28 cellular contexts compared by ENCODE assay signal in genomic region chr3:182782149-182782548, GRCh38. TPM values are rescaled to one million over a fixed set of nuclear protein-coding genes. Genes with fewer than 3 reads are reported as not detected.
DNase-seq lines count a peak whose midpoint lies in the region; ATAC-seq, FAIRE-seq and TF ChIP-seq lines count a peak whose summit lies in the region.
"Had no signal": no experiment of that assay in that cellular context is flagged by ENCODE, and none has a peak within 500 bp of the region (broad histone marks: within the 10 kb centered on the region; RNA-seq: fewer than 3 reads in every experiment).

No MANE protein-coding gene starts in this region.

- POLR2A ChIA-PET in OCI-LY7 (lab: Charles Lee) (interaction anchor here (0.7 to 2.0 kb wide), 4 partner anchors 10 to 131 kb away, joined by 3 to 9 read pairs (median 4); no protein-coding TSS in a partner anchor), HepG2 (lab: Yijun Ruan, JAX) (no interaction called here)

- H3K79me2 ChIP-seq in OCI-LY7 (ENCODE audit: insufficient read depth, low read depth, low read length), result no peaks in the 10 kb centered on the region
- H3K79me2 ChIP-seq in mammary epithelial cell (ENCODE audit: insufficient read depth, low read length), result no peaks in the 10 kb centered on the region
- no peaks in the 10 kb centered on the region for H3K79me2 ChIP-seq in HepG2 (ENCODE audit: insufficient read depth, low read length)

- no peaks in the 10 kb centered on the region for H4K20me1 ChIP-seq in OCI-LY7 (ENCODE audit: insufficient read depth, low read length)
- H4K20me1 ChIP-seq in mammary epithelial cell (ENCODE audit: insufficient read depth, low read length), result no peaks in the 10 kb centered on the region
- H4K20me1 ChIP-seq in HepG2 (ENCODE audit: insufficient read depth, low read length), result no peaks in the 10 kb centered on the region

- dilution Hi-C loops in mammary epithelial cell (cut with HindIII; ENCODE audit: low sequenced_read_pairs), result no loop called here

- BruUV-seq in OCI-LY7 (replicated peaks; lab: Mats Ljungman, UMichigan) (no TSS peak), mammary epithelial cell (replicated peaks; lab: Mats Ljungman, UMichigan) (no TSS peak), HepG2 (replicated peaks; lab: Mats Ljungman, UMichigan) (no TSS peak)

- peaks cover 2% of the 10 kb centered on the region for H3K27me3 ChIP-seq in mammary epithelial cell (ENCODE audit: insufficient read depth, low read length)
- H3K27me3 ChIP-seq in HepG2 (ENCODE audit: control insufficient read depth in 1 of 2, insufficient read depth in 2 of 2, low read length in 2 of 2), result peaks cover 0 to 4% of the 10 kb centered on the region in 2 experiments; a peak in 2 of 5 replicates
- H3K27me3 ChIP-seq: brain microvascular endothelial cell had no signal

- no peak overlapping the region for H3K27ac ChIP-seq in OCI-LY7 (ENCODE audit: low read depth, low read length, poor library complexity, severe bottlenecking)
- H3K27ac ChIP-seq in mammary epithelial cell (ENCODE audit: insufficient read depth, low read depth, low read length), result no peak overlapping the region
- no peak overlapping the region for H3K27ac ChIP-seq in HepG2 (ENCODE audit: extremely low read length, insufficient read depth, low read length)
- H3K27ac ChIP-seq: adrenal gland, brain microvascular endothelial cell, C4-2B, PC-9, sigmoid colon, suprapubic skin had no signal

- intact Hi-C loops in OCI-LY7 (cut with micrococcal nuclease; ENCODE audit: unreplicated experiment) (no loop called here), mammary epithelial cell (cut with micrococcal nuclease) (no loop called here), posterior cingulate gyrus (cut with DNase I) (no loop called here), HepG2 (cut with micrococcal nuclease; ENCODE audit: unreplicated experiment) (no loop called here)

- no peak overlapping the region for H3K4me2 ChIP-seq in OCI-LY7 (ENCODE audit: low read length)
- no peak overlapping the region for H3K4me2 ChIP-seq in mammary epithelial cell (ENCODE audit: insufficient read depth, low read depth, low read length)
- H3K4me2 ChIP-seq in HepG2 (ENCODE audit: low read depth, low read length), result no peak overlapping the region
- H3K4me2 ChIP-seq: PC-9 had no signal

- DNase-seq in OCI-LY7 (ENCODE audit: low spot score) (no peak), mammary epithelial cell (no peak), posterior cingulate gyrus (no peak), glomerular visceral epithelial cell (ENCODE audit: extremely low spot score) (no peak), HepG2 (ENCODE audit: low spot score) (no peak)
- DNase-seq: activated CD4-positive, alpha-beta memory T cell treated with anti-CD3 and anti-CD28 coated beads for 36 hours; activated effector memory CD4-positive, alpha-beta T cell treated with anti-CD3 and anti-CD28 coated beads, Interleukin-2, amount 50 U/mL, for 16 hours; adrenal gland; brain microvascular endothelial cell; effector memory CD8-positive, alpha-beta T cell; hippocampal formation; left ventricle myocardium superior; NCI-H1048; NCI-H187; NCI-H2227 treated with DMSO at 0.1 percent for 48 hours; NCI-H82; PC-9; SHP77 treated with DMSO at 0.1 percent for 48 hours; sigmoid colon had no signal

- no peak for FAIRE-seq in HepG2 (lab: Jason Lieb, UNC)
- FAIRE-seq: colon, frontal cortex, urothelium cell line had no signal

- H3K9me3 ChIP-seq in OCI-LY7 (ENCODE audit: low read length) (no peaks in the 10 kb centered on the region), mammary epithelial cell (replicated peaks; ENCODE audit: insufficient read depth, low read length) (no peaks in the 10 kb centered on the region), HepG2 (ENCODE audit: low read length) (no peaks in the 10 kb centered on the region)
- H3K9me3 ChIP-seq: adrenal gland, sigmoid colon had no signal

- H2AFZ ChIP-seq in OCI-LY7 (ENCODE audit: low read length) (peak overlapping the region; percentile 53; the same call in 1 of the 2 replicates), mammary epithelial cell (ENCODE audit: low read depth, low read length) (no peak overlapping the region), HepG2 (ENCODE audit: low read length) (no peak overlapping the region)
- H2AFZ ChIP-seq: PC-9 had no signal

- H3K4me1 ChIP-seq in OCI-LY7 (ENCODE audit: insufficient read depth, low read length, poor library complexity, severe bottlenecking) (no peaks in the 10 kb centered on the region), mammary epithelial cell (ENCODE audit: insufficient read depth, low read length) (no peaks in the 10 kb centered on the region), HepG2 (ENCODE audit: insufficient read depth, low read length) (no peaks in the 10 kb centered on the region)
- H3K4me1 ChIP-seq: adrenal gland, sigmoid colon, suprapubic skin had no signal

- H3K9ac ChIP-seq in mammary epithelial cell (ENCODE audit: insufficient read depth, low read length), result no peak overlapping the region
- H3K9ac ChIP-seq in HepG2 (ENCODE audit: insufficient read depth, low read depth, low read length), result no peak overlapping the region

- no peak for TF ChIP-seq POLR2A in HepG2 (IDR thresholded peaks at IDR 0.05; ENCODE audit: insufficient read depth in 1 of 2, low read depth in 2 of 2, low read length in 2 of 2)

- H3K4me3 ChIP-seq in OCI-LY7 (ENCODE audit: low read depth, low read length, poor library complexity, severe bottlenecking) (no peak overlapping the region), mammary epithelial cell (replicated peaks in 1 of 3; ENCODE audit: insufficient read depth in 1 of 3, low read depth in 2 of 3, low read length in 3 of 3) (no peak overlapping the region), HepG2 (replicated peaks in 1 of 3; ENCODE audit: insufficient read depth in 1 of 3, low read depth in 2 of 3, low read length in 3 of 3) (no peak overlapping the region)
- H3K4me3 ChIP-seq: adrenal gland, PC-9, sigmoid colon, suprapubic skin had no signal

- CTCF ChIA-PET in OCI-LY7 (lab: Charles Lee; ENCODE audit: unreplicated experiment) (no interaction called here), mammary epithelial cell (lab: Charles Lee; ENCODE audit: low non-redundant PET) (no interaction called here), HepG2 (lab: Yijun Ruan, JAX; ENCODE audit: low intra/inter-chr PET ratio, low total read pairs) (no interaction called here)

- no peak for TF ChIP-seq RAD21 in HepG2 (CRISPR knock-in tag; IDR thresholded peaks at IDR 0.05)

- H3K36me3 ChIP-seq in OCI-LY7 (ENCODE audit: insufficient read depth, low read length) (no peaks in the 10 kb centered on the region), mammary epithelial cell (ENCODE audit: insufficient read depth, low read length) (no peaks in the 10 kb centered on the region), HepG2 (replicated peaks in 1 of 2; ENCODE audit: control insufficient read depth in 1 of 2, insufficient read depth in 2 of 2, low read length in 2 of 2) (no peaks in the 10 kb centered on the region)
- H3K36me3 ChIP-seq: adrenal gland, brain microvascular endothelial cell, sigmoid colon, suprapubic skin had no signal

- TF ChIP-seq EP300 in HepG2 (IDR thresholded peaks at IDR 0.05; ENCODE audit: low read depth in 2 of 2, low read length in 2 of 2), result no peak
- no peak for TF ChIP-seq EP300 in HepG2 (CRISPR knock-in tag; IDR thresholded peaks at IDR 0.05; ENCODE audit: borderline replicate concordance)

- 88% methylated on average over 1 of the region's 1 CpG for WGBS in mammary epithelial cell (ENCODE audit: low coverage, missing lambda C conversion rate)
- 34% methylated on average over 1 of the region's 1 CpG for WGBS in HepG2 (ENCODE audit: low lambda C conversion rate)

- TF ChIP-seq CTCF in OCI-LY7 (conservative IDR thresholded peaks at IDR 0.05; ENCODE audit: low read length) (no peak), mammary epithelial cell (conservative IDR thresholded peaks at IDR 0.05 in 1 of 2, IDR thresholded peaks at IDR 0.05 in 1 of 2; ENCODE audit: extremely low read depth in 1 of 2, insufficient read depth in 1 of 2, low read depth in 1 of 2, low read length in 2 of 2) (no peak), HepG2 (CRISPR knock-in tag; IDR thresholded peaks at IDR 0.05) (no peak)

- in situ Hi-C loops in mammary epithelial cell (cut with MboI; ENCODE audit: low sequenced_read_pairs in 2 of 2) (no loop called here), HepG2 (cut with HindIII; ENCODE audit: extremely low pct_ligation_motif_present, low pct_unique_long_range_greater_than_20kb) (no loop called here)

- ATAC-seq in GM18861 (IDR thresholded peaks at IDR 0.05; ENCODE audit: unreplicated experiment) (peak; percentile 70), GM21367 (IDR thresholded peaks at IDR 0.05; ENCODE audit: unreplicated experiment) (peak; percentile 50), HG03175 (IDR thresholded peaks at IDR 0.05; ENCODE audit: unreplicated experiment) (peak; percentile 64), HepG2 (no peak)
- ATAC-seq: effector memory CD8-positive, alpha-beta T cell; esophagus mucosa; left ventricle myocardium superior had no signal

- H3K9me2 ChIP-seq in OCI-LY7 (ENCODE audit: insufficient read depth, low read length), result no peaks in the 10 kb centered on the region

RNA-seq across cellular contexts. Expression of gene ATP11B, which starts 11.2 kb away (rescaled TPM):
- total RNA-seq in OCI-LY7 (2014; rRNA removed; shearing (Covaris generic)), result 55.6 and 58.6 TPM in 2 replicates
- total RNA-seq in OCI-LY7 (2022) (87.9 and 92.0 TPM in 2 replicates), mammary epithelial cell (10 to 100 TPM; 74.4 to 80.2 TPM), HepG2 (2016; rRNA removed; fragmentation: Illumina TruSeq; extraction: Trizol) (19.2 and 22.9 TPM in 2 replicates)
- polyA plus RNA-seq in mammary epithelial cell (18.3 TPM), HepG2 (2011; rRNA removed) (8.4 and 10.1 TPM in 2 replicates)
- 59.0 TPM for polyA minus RNA-seq in mammary epithelial cell
- 2.5 and 2.8 TPM in 2 replicates for total RNA-seq in HepG2 (2016; cell fraction: cytosol; rRNA removed; fragmentation: Illumina TruSeq; extraction: Trizol; ENCODE audit: low read depth)
- 19.4 and 20.2 TPM in 2 replicates for total RNA-seq in HepG2 (2016; cell fraction: insoluble cytoplasmic fraction; rRNA removed; fragmentation: Illumina TruSeq; extraction: Trizol)
- total RNA-seq in HepG2 (2016; cell fraction: membrane; rRNA removed; fragmentation: Illumina TruSeq; extraction: Trizol), result 8.4 and 11.5 TPM in 2 replicates
- 23.7 and 30.6 TPM in 2 replicates for total RNA-seq in HepG2 (2016; cell fraction: nucleus; rRNA removed; fragmentation: Illumina TruSeq; extraction: Trizol)
- polyA plus RNA-seq in HepG2 (2011; cell fraction: cytosol; rRNA removed), result 3.7 and 6.5 TPM in 2 replicates
- 5.4 and 8.6 TPM in 2 replicates for polyA plus RNA-seq in HepG2 (2011; cell fraction: nucleus; rRNA removed)
- polyA plus RNA-seq in HepG2 (2012), result 9.3 and 12.0 TPM in 2 replicates
- 0.66 and 0.68 TPM in 2 replicates for polyA plus RNA-seq in HepG2 (2016; cell fraction: cytosol; fragmentation: Illumina TruSeq; extraction: Trizol; ENCODE audit: low read depth)
- polyA plus RNA-seq in HepG2 (2016; cell fraction: insoluble cytoplasmic fraction; fragmentation: Illumina TruSeq; extraction: Trizol; ENCODE audit: low read depth), result 8.4 and 8.9 TPM in 2 replicates
- 3.1 and 3.2 TPM in 2 replicates for polyA plus RNA-seq in HepG2 (2016; cell fraction: membrane; fragmentation: Illumina TruSeq; extraction: Trizol; ENCODE audit: low read depth)
- polyA plus RNA-seq in HepG2 (2016; cell fraction: nucleus; fragmentation: Illumina TruSeq; extraction: Trizol; ENCODE audit: insufficient read depth, low read depth), result 14.9 and 17.4 TPM in 2 replicates
- 10.8 and 12.8 TPM in 2 replicates for polyA minus RNA-seq in HepG2 (2011; rRNA and poly(A)+ RNA removed; ENCODE audit: low replicate concordance)
- 14.7 and 22.1 TPM in 2 replicates for polyA minus RNA-seq in HepG2 (2011; cell fraction: cytosol; rRNA and poly(A)+ RNA removed)
- 31.4 and 35.9 TPM in 2 replicates for polyA minus RNA-seq in HepG2 (2011; cell fraction: nucleus; rRNA and poly(A)+ RNA removed)
